In the genomic region with DNA sequence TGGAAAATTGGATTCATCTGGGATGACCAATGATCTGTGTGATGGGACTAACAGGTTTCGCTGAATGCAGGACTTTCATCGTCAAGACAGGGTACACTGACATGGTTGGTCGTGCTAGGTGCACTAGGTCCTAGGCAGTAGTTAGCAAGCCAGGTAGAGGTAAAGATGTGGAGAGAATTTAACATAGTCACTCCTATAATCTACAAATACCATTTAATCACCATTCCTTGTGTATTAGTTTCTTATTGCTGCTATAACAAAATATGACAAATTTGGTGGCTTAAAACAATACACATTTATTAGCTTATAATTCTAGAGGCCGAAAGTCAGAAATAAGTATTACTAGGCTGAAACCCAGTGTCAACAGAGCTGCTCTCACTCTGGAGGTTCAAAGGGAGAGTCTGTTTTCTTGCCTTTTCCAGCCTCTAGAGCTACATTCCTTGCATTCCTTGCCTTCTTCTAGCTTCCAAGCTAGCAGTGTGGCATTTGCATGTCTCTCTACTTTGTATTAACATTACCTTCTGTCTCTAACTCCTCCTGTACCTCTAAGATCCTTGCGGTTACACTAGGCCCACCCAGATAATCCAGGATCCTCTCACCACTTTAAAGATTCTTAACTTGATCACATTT, we compare ENCODE assay signal across 25 cellular contexts.
DNase-seq lines count a peak whose midpoint lies in the region; ATAC-seq and TF ChIP-seq lines count a peak whose summit lies in the region.
"Had no signal": no experiment of that assay in that cellular context is flagged by ENCODE, and none has a peak within 500 bp of the region (broad histone marks: within the 10 kb centered on the region; RNA-seq: fewer than 3 reads in every experiment).

No MANE protein-coding gene starts in this region.

- H3K9me3 ChIP-seq in osteoblast (ENCODE audit: low read depth, low read length): no peaks in the 10 kb centered on the region
- H3K9me3 ChIP-seq: adrenal gland, lower lobe of right lung, upper lobe of left lung had no signal

- no peaks in the 10 kb centered on the region for H3K4me1 Mint-ChIP-seq in activated CD4-positive, alpha-beta T cell treated with anti-CD3 and anti-CD28 coated beads, Interleukin-2, amount 10 ng/mL, durations not matched to agents 24 days and 14 days

- H3K4me1 ChIP-seq in osteoblast (ENCODE audit: insufficient read depth, low read length): peaks cover 17% of the 10 kb centered on the region
- H3K4me1 ChIP-seq: adrenal gland, lower lobe of right lung, right atrium auricular region, upper lobe of left lung had no signal

- H3K27ac Mint-ChIP-seq in activated CD4-positive, alpha-beta T cell treated with anti-CD3 and anti-CD28 coated beads, Interleukin-2, amount 10 ng/mL, durations not matched to agents 24 days and 14 days: no peak overlapping the region
- H3K27ac Mint-ChIP-seq: activated CD8-positive, alpha-beta T cell treated with anti-CD3 and anti-CD28 coated beads, Interleukin-2, amount 10 ng/mL, durations not matched to agents 7 days and 5 days had no signal

- no peaks in the 10 kb centered on the region for H4K20me1 ChIP-seq in osteoblast (ENCODE audit: insufficient read depth, low read length)

- intact Hi-C loops in activated CD4-positive, alpha-beta T cell treated with anti-CD3 and anti-CD28 coated beads, Interleukin-2, amount 10 ng/mL, durations not matched to agents 24 days and 14 days (cut with micrococcal nuclease): no loop called here

- no peaks in the 10 kb centered on the region for H3K27me3 Mint-ChIP-seq in activated CD4-positive, alpha-beta T cell treated with anti-CD3 and anti-CD28 coated beads, Interleukin-2, amount 10 ng/mL, durations not matched to agents 24 days and 14 days

- DNase-seq in EH (ENCODE audit: low read depth) (peak; percentile 66), M059J (ENCODE audit: low read depth) (peak; percentile 5), iPS DF 4.7 (ENCODE audit: extremely low read depth, low spot score) (peak; percentile 22), osteoblast (ENCODE audit: insufficient read length, low spot score, missing footprints) (no peak), NCI-H2227 (lab: John Stamatoyannopoulos, UW; ENCODE audit: unreplicated experiment) (no peak), NCI-H1417 (lab: John Stamatoyannopoulos, UW) (no peak)
- no peak for DNase-seq in activated CD4-positive, alpha-beta T cell treated with anti-CD3 and anti-CD28 coated beads, Interleukin-2, amount 10 ng/mL, durations not matched to agents 24 days and 14 days
- DNase-seq: activated CD8-positive, alpha-beta T cell treated with anti-CD3 and anti-CD28 coated beads, Interleukin-2, amount 10 ng/mL, durations not matched to agents 7 days and 5 days; activated T-cell treated with anti-CD3 and anti-CD28 coated beads, Interleukin-2, amount 50 U/mL, for 1 hour; adrenal gland; cortex of kidney; GDM1; lower lobe of right lung; MV-4-11; NCI-H1694; NCI-H774; stimulated activated CD4-positive, alpha-beta T cell treated with anti-CD3 and anti-CD28 coated beads, Interleukin-15, amount 100 ng/mL, for 24 hours; stimulated activated CD8-positive, alpha-beta memory T cell treated with anti-CD3 and anti-CD28 coated beads, Interleukin-4, amount 100 ng/mL, for 48 hours; SW 1271; upper lobe of left lung had no signal

- H3K4me3 ChIP-seq in osteoblast (ENCODE audit: insufficient read depth, low read length): no peak overlapping the region
- H3K4me3 ChIP-seq: adrenal gland, lower lobe of right lung, right atrium auricular region, upper lobe of left lung had no signal

- peak overlapping the region; percentile 55 for H3K27ac ChIP-seq in osteoblast (ENCODE audit: low read depth, low read length)
- H3K27ac ChIP-seq: adrenal gland, KMS-11, lower lobe of right lung, right atrium auricular region, upper lobe of left lung had no signal

- H3K4me2 ChIP-seq in osteoblast (ENCODE audit: insufficient read depth, low read length): no peak overlapping the region
- H3K4me2 ChIP-seq: KMS-11 had no signal

- H3K79me2 ChIP-seq in osteoblast (ENCODE audit: insufficient read depth, low read length): no peaks in the 10 kb centered on the region

- TF ChIP-seq CTCF in osteoblast (IDR thresholded peaks at IDR 0.05; ENCODE audit: extremely low read depth, low read depth, low read length): no peak

- ATAC-seq in HG03039 (IDR thresholded peaks at IDR 0.05; ENCODE audit: unreplicated experiment): no peak
- ATAC-seq: activated CD8-positive, alpha-beta T cell treated with anti-CD3 and anti-CD28 coated beads, Interleukin-2, amount 10 ng/mL, durations not matched to agents 7 days and 5 days; lower lobe of right lung; Right ventricle myocardium inferior had no signal

- H3K4me3 Mint-ChIP-seq in activated CD4-positive, alpha-beta T cell treated with anti-CD3 and anti-CD28 coated beads, Interleukin-2, amount 10 ng/mL, durations not matched to agents 24 days and 14 days: no peak overlapping the region
- H3K4me3 Mint-ChIP-seq: activated CD8-positive, alpha-beta T cell treated with anti-CD3 and anti-CD28 coated beads, Interleukin-2, amount 10 ng/mL, durations not matched to agents 7 days and 5 days; CD14-positive monocyte had no signal

- no peaks in the 10 kb centered on the region for H3K9me3 Mint-ChIP-seq in activated CD4-positive, alpha-beta T cell treated with anti-CD3 and anti-CD28 coated beads, Interleukin-2, amount 10 ng/mL, durations not matched to agents 24 days and 14 days

- H3K27me3 ChIP-seq in osteoblast (ENCODE audit: insufficient read depth, low read length): no peaks in the 10 kb centered on the region
- H3K27me3 ChIP-seq: adrenal gland, right atrium auricular region, upper lobe of left lung had no signal

- H2AFZ ChIP-seq in osteoblast (ENCODE audit: low read length): no peak overlapping the region

- H3K36me3 ChIP-seq in osteoblast (ENCODE audit: insufficient read depth, low read length): no peaks in the 10 kb centered on the region
- H3K36me3 ChIP-seq: adrenal gland, lower lobe of right lung, right atrium auricular region, upper lobe of left lung had no signal

- H3K36me3 Mint-ChIP-seq in activated CD4-positive, alpha-beta T cell treated with anti-CD3 and anti-CD28 coated beads, Interleukin-2, amount 10 ng/mL, durations not matched to agents 24 days and 14 days (ENCODE audit: low read depth): no peaks in the 10 kb centered on the region
- H3K36me3 Mint-ChIP-seq: CD14-positive monocyte had no signal

Comparison
In these comparisons a context has a peak if more than half of its experiments do, and no peak if none do; other contexts are left out.
1. DNase-seq: peak in EH (single experiment), M059J (single experiment) and iPS DF 4.7 (single experiment); none in osteoblast (single experiment), NCI-H2227 (single experiment), NCI-H1417 (0 of 3) and activated CD4-positive, alpha-beta T cell treated with anti-CD3 and anti-CD28 coated beads, Interleukin-2, amount 10 ng/mL, durations not matched to agents 24 days and 14 days (single experiment).